In genomic region chr19:52660981-52661380, GRCh38 we compare ENCODE assay signal across 28 cellular contexts. TPM values are rescaled to one million over a fixed set of nuclear protein-coding genes. Genes with fewer than 3 reads are reported as not detected.
DNase-seq lines count a peak whose midpoint lies in the region; ATAC-seq and TF ChIP-seq lines count a peak whose summit lies in the region.
"Had no signal": no experiment of that assay in that cellular context is flagged by ENCODE, and none has a peak within 500 bp of the region (broad histone marks: within the 10 kb centered on the region; RNA-seq: fewer than 3 reads in every experiment).

No MANE protein-coding gene starts in this region.

- peak overlapping the region; percentile 48 for H3K27ac ChIP-seq in cardiac muscle cell
- H3K27ac ChIP-seq in mesenchymal stem cell (ENCODE audit: low read length, poor library complexity, severe bottlenecking), result no peak overlapping the region
- H3K27ac ChIP-seq in prostate gland, result no peak overlapping the region
- no peak overlapping the region for H3K27ac ChIP-seq in GM23338 (ENCODE audit: low read depth)
- H3K27ac ChIP-seq: body of pancreas, gastrocnemius medialis, right lobe of liver, thyroid gland had no signal

- H3K27ac Mint-ChIP-seq in GM23338, result no peak overlapping the region
- H3K27ac Mint-ChIP-seq: activated CD4-positive, alpha-beta memory T cell treated with anti-CD3 and anti-CD28 coated beads, Interleukin-2, amount 10 ng/mL, durations not matched to agents 7 days and 5 days; activated naive CD8-positive, alpha-beta T cell; activated T-helper 2 cell treated with anti-CD3 and anti-CD28 coated beads, Interferon-gamma antibody, Interleukin-2, Interleukin-4, amounts not matched to agents 10 μg/mL and 5 μg/mL and 100 μg/mL, durations not matched to agents 14 hours and 24 hours and 36 hours; H9 had no signal

- no peak for ATAC-seq in Right ventricle myocardium inferior
- ATAC-seq in GM21367 (IDR thresholded peaks at IDR 0.05; ENCODE audit: unreplicated experiment), result no peak
- no peak for ATAC-seq in GM23338
- no peak for ATAC-seq in HG03175 (IDR thresholded peaks at IDR 0.05; ENCODE audit: unreplicated experiment)
- ATAC-seq: activated CD4-positive, CD25-positive, alpha-beta regulatory T cell treated with anti-CD3 and anti-CD28 coated beads, Interleukin-2, amount 50 U/mL, for 24 hours; body of pancreas; gastrocnemius medialis; left ventricle myocardium superior; right lobe of liver; stimulated activated naive CD8-positive, alpha-beta T cell treated with anti-CD3 and anti-CD28 coated beads, Interleukin-15, amount 100 ng/mL, for 72 hours had no signal

- no peak overlapping the region for H3K4ac ChIP-seq in mesenchymal stem cell (ENCODE audit: low read depth in 1 of 2, low read length in 2 of 2)

- H3K9me3 Mint-ChIP-seq in GM23338, result peaks cover 2% of the 10 kb centered on the region; the same call in 1 of the 3 replicates
- H3K9me3 Mint-ChIP-seq: H9, nephron had no signal

- no peak overlapping the region for H2BK5ac ChIP-seq in mesenchymal stem cell (ENCODE audit: low read depth, low read length, poor library complexity, severe bottlenecking)

- no peaks in the 10 kb centered on the region for H3K36me3 ChIP-seq in cardiac muscle cell
- H3K36me3 ChIP-seq in mesenchymal stem cell (ENCODE audit: control insufficient read depth in 1 of 2, insufficient read depth in 2 of 2, low read depth in 1 of 2, low read length in 2 of 2), result peaks cover 48 to 52% of the 10 kb centered on the region in 2 experiments
- no peaks in the 10 kb centered on the region for H3K36me3 ChIP-seq in prostate gland
- no peaks in the 10 kb centered on the region for H3K36me3 ChIP-seq in GM23338 (ENCODE audit: insufficient read depth)
- H3K36me3 ChIP-seq: gastrocnemius medialis, right lobe of liver had no signal

- no peak overlapping the region for H3K4me3 ChIP-seq in cardiac muscle cell
- no peak overlapping the region for H3K4me3 ChIP-seq in mesenchymal stem cell (ENCODE audit: insufficient read depth in 1 of 2, low read depth in 1 of 2, low read length in 2 of 2)
- no peak overlapping the region for H3K4me3 ChIP-seq in prostate gland
- no peak overlapping the region for H3K4me3 ChIP-seq in GM23338
- H3K4me3 ChIP-seq: body of pancreas, gastrocnemius medialis, right lobe of liver, thyroid gland had no signal

- no peaks in the 10 kb centered on the region; the same call in 1 of the 2 replicates for H4K20me1 ChIP-seq in GM23338 (replicated peaks; ENCODE audit: insufficient read depth)

- no peak overlapping the region for H4K91ac ChIP-seq in mesenchymal stem cell (ENCODE audit: low read length)

- TF ChIP-seq POLR2A in prostate gland (IDR thresholded peaks at IDR 0.05), result no peak

- H3K23ac ChIP-seq in mesenchymal stem cell (ENCODE audit: low read length in 2 of 2), result no peak overlapping the region

- 52% methylated on average over 3 of the region's 3 CpGs for WGBS in mesenchymal stem cell
- 64% methylated on average over 3 of the region's 3 CpGs for WGBS in prostate gland

- H3K4me1 Mint-ChIP-seq in GM23338, result peaks cover 19% of the 10 kb centered on the region
- H3K4me1 Mint-ChIP-seq: activated CD4-positive, alpha-beta memory T cell treated with anti-CD3 and anti-CD28 coated beads, Interleukin-2, amount 10 ng/mL, durations not matched to agents 7 days and 5 days had no signal

- intact Hi-C loops in Right ventricle myocardium inferior (cut with DNase I), result no loop called here
- intact Hi-C loops in prostate gland (cut with DNase I), result no loop called here

- no peaks in the 10 kb centered on the region for H3K9me2 ChIP-seq in GM23338 (ENCODE audit: insufficient read depth)

- no peak overlapping the region for H3K14ac ChIP-seq in mesenchymal stem cell (ENCODE audit: low read length in 2 of 2)

- no peak overlapping the region for H4K8ac ChIP-seq in mesenchymal stem cell (ENCODE audit: low read length)

- H3F3A ChIP-seq in GM23338 (replicated peaks; ENCODE audit: low read depth), result no peaks in the 10 kb centered on the region

- no peak overlapping the region for H2BK12ac ChIP-seq in mesenchymal stem cell (ENCODE audit: low read length in 2 of 2)

- no peak overlapping the region for H3K4me2 ChIP-seq in mesenchymal stem cell (ENCODE audit: low read length, poor library complexity, severe bottlenecking)
- H3K4me2 ChIP-seq in GM23338, result no peak overlapping the region

- H2AFZ ChIP-seq in mesenchymal stem cell (ENCODE audit: low read depth, low read length) (no peak overlapping the region), GM23338 (no peak overlapping the region)

- no peak overlapping the region for H3K18ac ChIP-seq in mesenchymal stem cell (ENCODE audit: low read depth in 1 of 2, low read length in 2 of 2)

- H3K9ac ChIP-seq in mesenchymal stem cell (ENCODE audit: low read length), result no peak overlapping the region

- peaks cover 8% of the 10 kb centered on the region for H3K36me3 Mint-ChIP-seq in GM23338 (ENCODE audit: low read depth)

- no peak overlapping the region for H2BK15ac ChIP-seq in mesenchymal stem cell (ENCODE audit: low read depth, poor library complexity, severe bottlenecking)

- H3K4me3 Mint-ChIP-seq in GM23338, result no peak overlapping the region
- H3K4me3 Mint-ChIP-seq: activated CD4-positive, alpha-beta memory T cell treated with anti-CD3 and anti-CD28 coated beads, Interleukin-2, amount 10 ng/mL, durations not matched to agents 7 days and 5 days; activated naive CD8-positive, alpha-beta T cell; CD8-positive, alpha-beta memory T cell; H9; nephron; stimulated activated naive CD8-positive, alpha-beta T cell treated with anti-CD3 and anti-CD28 coated beads, Interleukin-15, amount 100 ng/mL, for 72 hours had no signal

- no peak overlapping the region for H2BK120ac ChIP-seq in mesenchymal stem cell (ENCODE audit: low read depth, low read length)

- peaks cover 47% of the 10 kb centered on the region for H3K79me1 ChIP-seq in mesenchymal stem cell (replicated peaks; ENCODE audit: low read length, poor library complexity, severe bottlenecking)

- H3K27me3 ChIP-seq in cardiac muscle cell (no peaks in the 10 kb centered on the region), mesenchymal stem cell (ENCODE audit: control insufficient read depth in 1 of 2, insufficient read depth in 1 of 2, low read length in 2 of 2) (no peaks in the 10 kb centered on the region), prostate gland (replicated peaks; ENCODE audit: insufficient read depth) (no peaks in the 10 kb centered on the region), GM23338 (ENCODE audit: insufficient read depth) (no peaks in the 10 kb centered on the region)
- H3K27me3 ChIP-seq: body of pancreas, gastrocnemius medialis, right lobe of liver, thyroid gland had no signal

- H3K9me3 ChIP-seq in cardiac muscle cell (ENCODE audit: low read depth) (no peaks in the 10 kb centered on the region), mesenchymal stem cell (ENCODE audit: control insufficient read depth, low read length) (peaks cover 4% of the 10 kb centered on the region), prostate gland (no peaks in the 10 kb centered on the region)
- H3K9me3 ChIP-seq: body of pancreas, gastrocnemius medialis, right lobe of liver, thyroid gland had no signal

- peaks cover 5% of the 10 kb centered on the region for H3K4me1 ChIP-seq in cardiac muscle cell (ENCODE audit: low read depth)
- peaks cover 24% of the 10 kb centered on the region for H3K4me1 ChIP-seq in mesenchymal stem cell (ENCODE audit: control insufficient read depth, insufficient read depth, low read depth, low read length)
- no peaks in the 10 kb centered on the region for H3K4me1 ChIP-seq in prostate gland (replicated peaks)
- peaks cover 15% of the 10 kb centered on the region for H3K4me1 ChIP-seq in GM23338 (ENCODE audit: insufficient read depth)
- H3K4me1 ChIP-seq: body of pancreas, gastrocnemius medialis, right lobe of liver had no signal

- H3K79me2 ChIP-seq in GM23338 (replicated peaks; ENCODE audit: insufficient read depth), result no peaks in the 10 kb centered on the region

- DNase-seq in cardiac muscle cell (ENCODE audit: low read depth in 1 of 2, low spot score in 1 of 2), result no peak
- DNase-seq in Right ventricle myocardium inferior (ENCODE audit: missing footprints), result no peak
- peak; percentile 38 for DNase-seq in astrocyte of the hippocampus (ENCODE audit: low read depth, low spot score)
- peak; percentile 30 for DNase-seq in mesenchymal stem cell
- no peak for DNase-seq in prostate gland (ENCODE audit: low spot score)
- no peak for DNase-seq in GM23338 (ENCODE audit: low spot score)
- DNase-seq: 8988T; activated CD4-positive, alpha-beta memory T cell treated with anti-CD3 and anti-CD28 coated beads, Interleukin-2, amount 10 ng/mL, durations not matched to agents 7 days and 5 days; body of pancreas; CD8-positive, alpha-beta memory T cell; DMS53; effector CD8-positive, alpha-beta T cell; gastrocnemius medialis; H9; hippocampal formation; left ventricle myocardium superior; NCI-H1417; NCI-H446 treated with DMSO at 0.1 percent for 48 hours; OCI-M1; right lobe of liver; stimulated activated naive CD8-positive, alpha-beta T cell treated with anti-CD3 and anti-CD28 coated beads, Interleukin-15, amount 100 ng/mL, for 72 hours; thyroid gland had no signal

- peaks cover 2% of the 10 kb centered on the region for H3K27me3 Mint-ChIP-seq in GM23338 (ENCODE audit: insufficient read depth, low read depth, poor library complexity)
- H3K27me3 Mint-ChIP-seq: activated CD4-positive, alpha-beta memory T cell treated with anti-CD3 and anti-CD28 coated beads, Interleukin-2, amount 10 ng/mL, durations not matched to agents 7 days and 5 days; activated naive CD8-positive, alpha-beta T cell; CD8-positive, alpha-beta memory T cell; stimulated activated naive CD8-positive, alpha-beta T cell treated with anti-CD3 and anti-CD28 coated beads, Interleukin-15, amount 100 ng/mL, for 72 hours had no signal

- TF ChIP-seq CTCF in cardiac muscle cell (IDR thresholded peaks at IDR 0.05; ENCODE audit: low read depth, low read length) (no peak), prostate gland (IDR thresholded peaks at IDR 0.05) (no peak), GM23338 (conservative IDR thresholded peaks at IDR 0.05; ENCODE audit: low read depth in 2 of 2) (no peak)

- peak overlapping the region; percentile 31 for H2AK5ac ChIP-seq in mesenchymal stem cell (ENCODE audit: low read length, severe bottlenecking)

RNA-seq across cellular contexts. Expression of gene ZNF83, which starts 22.8 kb away (rescaled TPM):
- 49.2 and 134 TPM in 2 replicates for total RNA-seq in cardiac muscle cell
- polyA plus RNA-seq in cardiac muscle cell, result 33.1 and 67.4 TPM in 2 replicates
- 13.0 TPM for total RNA-seq in Right ventricle myocardium inferior
- polyA plus RNA-seq in mesenchymal stem cell (2013, experiment 1 of 2), result 20.5 TPM
- 20.2 TPM for polyA plus RNA-seq in mesenchymal stem cell (2013, experiment 2 of 2)
- 10 to 100 TPM; 36.3 to 62.1 TPM for total RNA-seq in prostate gland
- 20.6 and 25.0 TPM in 2 replicates for total RNA-seq in GM23338 (2014; rRNA removed; shearing (Covaris generic))
- 11.9 and 16.2 TPM in 2 replicates for polyA plus RNA-seq in GM23338 (2016; fragmentation: Nextera tagmentation; extraction: Ambion mirVana)

Comparison
In these comparisons a context has a peak if more than half of its experiments do, and no peak if none do; other contexts are left out.
1. DNase-seq: peak in astrocyte of the hippocampus (single experiment) and mesenchymal stem cell (single experiment); none in cardiac muscle cell (0 of 2), Right ventricle myocardium inferior (single experiment), prostate gland (single experiment) and GM23338 (single experiment).